Comparison of ENCODE assay signal across 21 cellular contexts in genomic region chr11:125357551-125357950, GRCh38.
A peak's percentile ranks its signal among the peaks of the same experiment; 100 is the strongest.
DNase-seq lines count a peak whose midpoint lies in the region; FAIRE-seq and TF ChIP-seq lines count a peak whose summit lies in the region.
"Had no signal": no experiment of that assay in that cellular context is flagged by ENCODE, and none has a peak within 500 bp of the region (broad histone marks: within the 10 kb centered on the region; RNA-seq: fewer than 3 reads in every experiment).

No MANE protein-coding gene starts in this region.

- TF ChIP-seq POLR2A in H1 (IDR thresholded peaks at IDR 0.05; ENCODE audit: control extremely low read depth in 1 of 2, low read depth in 2 of 2, low read length in 2 of 2), result no peak

- H3K9ac ChIP-seq in Karpas-422 (ENCODE audit: low read length) (peak overlapping the region; percentile 84), H1 (replicated peaks in 1 of 4; ENCODE audit: extremely low read depth in 1 of 4, low read depth in 3 of 4, low read length in 3 of 4) (no peak overlapping the region), neural progenitor cell (no peak overlapping the region)

- no peak for FAIRE-seq in H1 (lab: Jason Lieb, UNC)
- FAIRE-seq: GM12891, GM19239, HTR-8/SVneo had no signal

- no peak overlapping the region for H4K5ac ChIP-seq in H1 (ENCODE audit: insufficient read length, low read depth, low read length)

- H2AK5ac ChIP-seq in H1 (ENCODE audit: low read depth, low read length), result no peak overlapping the region

- no peak overlapping the region for H3K4ac ChIP-seq in H1 (replicated peaks; ENCODE audit: insufficient read length, low read depth, low read length)

- TF ChIP-seq RAD21 in H1 (IDR thresholded peaks at IDR 0.05 in 1 of 2, conservative IDR thresholded peaks at IDR 0.05 in 1 of 2; ENCODE audit: low read depth in 2 of 2, low read length in 2 of 2), result no peak

- H3K27me3 ChIP-seq in Karpas-422 (ENCODE audit: low read length) (no peaks in the 10 kb centered on the region), H1 (replicated peaks in 1 of 4; ENCODE audit: control insufficient read depth in 3 of 4, extremely low read depth in 1 of 4, insufficient read depth in 3 of 4, low read length in 3 of 4) (no peaks in the 10 kb centered on the region), neural progenitor cell (no peaks in the 10 kb centered on the region)

- no peaks in the 10 kb centered on the region for H3K36me3 ChIP-seq in Karpas-422 (ENCODE audit: insufficient read depth, low read length)
- H3K36me3 ChIP-seq in H1 (ENCODE audit: control insufficient read depth in 2 of 4, insufficient read depth in 4 of 4, low read length in 3 of 4), result no peaks in the 10 kb centered on the region
- H3K36me3 ChIP-seq in neural progenitor cell, result no peaks in the 10 kb centered on the region

- no peak overlapping the region for H2BK120ac ChIP-seq in H1 (replicated peaks; ENCODE audit: low read depth, low read length)

- H3F3A ChIP-seq in neural progenitor cell (ENCODE audit: low read depth), result peaks cover 28% of the 10 kb centered on the region

- TF ChIP-seq CTCF in H1 (IDR thresholded peaks at IDR 0.05; ENCODE audit: control extremely low read depth in 1 of 3, insufficient read depth in 1 of 3, low read depth in 1 of 3, low read length in 3 of 3) (no peak), neural progenitor cell (IDR thresholded peaks at IDR 0.05) (no peak)

- H3K27me3 Mint-ChIP-seq in neural progenitor cell (ENCODE audit: insufficient read depth, low read depth), result no peaks in the 10 kb centered on the region
- H3K27me3 Mint-ChIP-seq: CD4-positive, alpha-beta memory T cell had no signal

- no peak overlapping the region for H4K91ac ChIP-seq in H1 (replicated peaks; ENCODE audit: insufficient read length, low read length)

- H3K9me2 ChIP-seq in Karpas-422 (replicated peaks; ENCODE audit: insufficient read depth, low read length), result no peaks in the 10 kb centered on the region

- peak overlapping the region; percentile 61 for H3K4me3 ChIP-seq in Karpas-422 (ENCODE audit: low read length)
- no peak overlapping the region for H3K4me3 ChIP-seq in H1 (ENCODE audit: extremely low read depth in 1 of 4, insufficient read depth in 2 of 4, low read depth in 3 of 4, low read length in 4 of 4)
- no peak overlapping the region for H3K4me3 ChIP-seq in neural progenitor cell

- no peak for TF ChIP-seq EP300 in H1 (IDR thresholded peaks at IDR 0.05; ENCODE audit: borderline replicate concordance in 1 of 2, low read depth in 2 of 2, low read length in 2 of 2)

- H3K9me3 ChIP-seq in Karpas-422 (ENCODE audit: low read length) (no peaks in the 10 kb centered on the region), H1 (ENCODE audit: insufficient read depth in 2 of 2, low read depth in 1 of 2, low read length in 1 of 2) (no peaks in the 10 kb centered on the region), neural progenitor cell (ENCODE audit: low read depth) (no peaks in the 10 kb centered on the region)

- peak overlapping the region; percentile 74 for H3K4me2 ChIP-seq in Karpas-422 (ENCODE audit: low read depth, low read length, poor library complexity, severe bottlenecking)
- no peak overlapping the region for H3K4me2 ChIP-seq in H1 (ENCODE audit: insufficient read depth in 1 of 2, low read depth in 2 of 2, low read length in 2 of 2)
- H3K4me2 ChIP-seq in neural progenitor cell, result peak overlapping the region; percentile 48

- POLR2A ChIA-PET in H1 (lab: Charles Lee; ENCODE audit: partially characterized antibody), result interaction anchor here (0.6 kb wide), 1 partner anchor 53 kb away, joined by 3 read pairs; no protein-coding TSS in a partner anchor

- H3K23me2 ChIP-seq in H1 (ENCODE audit: low read depth, low read length), result no peaks in the 10 kb centered on the region

- H4K8ac ChIP-seq in H1 (ENCODE audit: extremely low read depth, insufficient read depth, low read length), result no peak overlapping the region

- H2BK20ac ChIP-seq in H1 (ENCODE audit: low read length), result no peak overlapping the region

- WGBS in H1 (ENCODE audit: extremely low coverage in 1 of 2, insufficient coverage in 1 of 2, insufficient read length in 1 of 2, insufficient replicate concordance in 2 of 2, low coverage in 1 of 2, low lambda C conversion rate in 2 of 2, missing lambda C conversion rate in 1 of 2), 2 experiments, result 89% methylated on average over 8 of the region's 8 CpGs; no CpG with 5 or more reads in 1 of the 2 experiments

- H3K4me1 ChIP-seq in Karpas-422 (ENCODE audit: low read length) (peaks cover 95% of the 10 kb centered on the region), H1 (replicated peaks in 1 of 4; ENCODE audit: control insufficient read depth in 3 of 4, insufficient read depth in 4 of 4, low read length in 3 of 4) (peaks cover 0 to 2% (median 0%) of the 10 kb centered on the region in 4 experiments; a peak in 1 of 7 replicates), neural progenitor cell (peaks cover 29% of the 10 kb centered on the region)

- peak overlapping the region; percentile 100 for H3K27ac ChIP-seq in Karpas-422 (ENCODE audit: low read length)
- H3K27ac ChIP-seq in H1 (ENCODE audit: low read depth, low read length), result no peak overlapping the region
- H3K27ac ChIP-seq in neural progenitor cell, result no peak overlapping the region
- H3K27ac ChIP-seq: RWPE1 had no signal

- no peak overlapping the region for H3K14ac ChIP-seq in H1 (ENCODE audit: insufficient read length)

- CTCF ChIA-PET in H1 (lab: Charles Lee; ENCODE audit: partially characterized antibody), result interaction anchor here (0.7 to 25.6 kb wide), 21 partner anchors 12 to 520 kb away, joined by 3 to 486 read pairs (median 5); no protein-coding TSS in a partner anchor

- peak overlapping the region; percentile 72; the same call in 1 of the 2 replicates for H2BK15ac ChIP-seq in H1 (ENCODE audit: low read length)

- H2BK12ac ChIP-seq in H1 (ENCODE audit: low read depth, low read length), result 0 out of 2 replicates have a peak overlapping the region, but pooled peaks have one; percentile 27

- DNase-seq in Karpas-422 (peak; percentile 84), H1 (ENCODE audit: low read depth in 1 of 2, low spot score in 2 of 2) (no peak), neural progenitor cell (ENCODE audit: low spot score) (no peak), hepatic stellate cell (ENCODE audit: low spot score) (no peak), pons (ENCODE audit: low spot score) (no peak), medulla oblongata (ENCODE audit: extremely low spot score) (no peak), GM03348 (ENCODE audit: low spot score) (no peak)
- DNase-seq: CD4-positive, alpha-beta memory T cell; COR-L47; DMS53; H7; KBM-7; MM.1S; NCI-H2029; NCI-H446; NCI-H526; SHP77 had no signal

- peak overlapping the region; percentile 86 for H3K27ac Mint-ChIP-seq in neural progenitor cell

- H3K23ac ChIP-seq in H1 (ENCODE audit: insufficient read length), result no peak overlapping the region

- H3K36me3 Mint-ChIP-seq in neural progenitor cell, result peaks cover 53% of the 10 kb centered on the region
- H3K36me3 Mint-ChIP-seq: CD4-positive, alpha-beta memory T cell had no signal

- no peak overlapping the region for H3K4me3 Mint-ChIP-seq in neural progenitor cell
- H3K4me3 Mint-ChIP-seq: CD4-positive, alpha-beta memory T cell had no signal

- H3K79me2 ChIP-seq in Karpas-422 (ENCODE audit: low read length), result no peaks in the 10 kb centered on the region
- H3K79me2 ChIP-seq in H1 (ENCODE audit: control insufficient read depth in 1 of 2, insufficient read depth in 2 of 2, low read length in 2 of 2), result no peaks in the 10 kb centered on the region
- H3K79me2 ChIP-seq in neural progenitor cell (ENCODE audit: low read depth), result no peaks in the 10 kb centered on the region

- peaks cover 3% of the 10 kb centered on the region for H3K9me3 Mint-ChIP-seq in neural progenitor cell
- H3K9me3 Mint-ChIP-seq: CD4-positive, alpha-beta memory T cell had no signal

- no peak overlapping the region for H3K56ac ChIP-seq in H1 (replicated peaks; ENCODE audit: insufficient read length, low read depth, low read length)

- H4K20me1 ChIP-seq in Karpas-422 (ENCODE audit: insufficient read depth, low read depth, low read length) (no peaks in the 10 kb centered on the region), H1 (replicated peaks in 1 of 2; ENCODE audit: control insufficient read depth in 1 of 2, insufficient read depth in 2 of 2, low read length in 2 of 2) (no peaks in the 10 kb centered on the region), neural progenitor cell (ENCODE audit: low read depth) (peaks cover 6% of the 10 kb centered on the region)

- no peaks in the 10 kb centered on the region for H3K79me1 ChIP-seq in H1 (ENCODE audit: low read depth, low read length)

- no peak overlapping the region for H2BK5ac ChIP-seq in H1 (ENCODE audit: low read depth, low read length)

- H2AFZ ChIP-seq in Karpas-422 (ENCODE audit: low read length) (no peak overlapping the region), H1 (ENCODE audit: low read length) (no peak overlapping the region), neural progenitor cell (replicated peaks) (no peak overlapping the region)

- H3K4me1 Mint-ChIP-seq in neural progenitor cell, result peaks cover 72% of the 10 kb centered on the region

- H3K18ac ChIP-seq in H1 (ENCODE audit: extremely low read depth, low read length), result no peak overlapping the region

TF ChIP-seq in H1, 55 proteins besides CTCF, POLR2A, EP300 and RAD21 (continues in another document):
- TF ChIP-seq HDAC2 (IDR thresholded peaks at IDR 0.05; ENCODE audit: borderline replicate concordance in 1 of 2, low read depth in 2 of 2, low read length in 2 of 2) (no peak), RFX5 (IDR thresholded peaks at IDR 0.05; ENCODE audit: borderline replicate concordance, low read depth, low read length) (no peak), SUZ12 (IDR thresholded peaks at IDR 0.05; ENCODE audit: low read length) (no peak), EZH2 (IDR thresholded peaks at IDR 0.05; ENCODE audit: low read depth, low read length, severe bottlenecking) (no peak), POU5F1 (IDR thresholded peaks at IDR 0.05; ENCODE audit: low read depth, low read length) (no peak), CREB1 (IDR thresholded peaks at IDR 0.05) (no peak), YY1 (IDR thresholded peaks at IDR 0.05; ENCODE audit: low read depth, low read length) (no peak), NRF1 (IDR thresholded peaks at IDR 0.05; ENCODE audit: low read depth, low read length) (no peak), GABPA (IDR thresholded peaks at IDR 0.05; ENCODE audit: borderline replicate concordance, insufficient read depth, low read length) (no peak), FOSL1 (IDR thresholded peaks at IDR 0.05; ENCODE audit: insufficient read depth, low read depth, low read length) (no peak), CEBPB (IDR thresholded peaks at IDR 0.05; ENCODE audit: low read depth, low read length) (no peak), ATF3 (IDR thresholded peaks at IDR 0.05; ENCODE audit: insufficient read depth, low read depth, low read length) (no peak), BRCA1 (IDR thresholded peaks at IDR 0.05; ENCODE audit: low read depth, low read length) (no peak), KDM5A (IDR thresholded peaks at IDR 0.05; ENCODE audit: low read length) (no peak), SRF (IDR thresholded peaks at IDR 0.05; ENCODE audit: low read depth, low read length) (no peak)

Comparison
In these comparisons a context has a peak if more than half of its experiments do, and no peak if none do; other contexts are left out.
1. H3K4me2 ChIP-seq: peak in Karpas-422 (single experiment) and neural progenitor cell (single experiment); none in H1 (0 of 2).